Comparison of ENCODE assay signal across 24 cellular contexts in genomic region chr21:21184771-21185528, GRCh38.
"Had no signal": no experiment of that assay in that cellular context is flagged by ENCODE, and none has a peak within 500 bp of the region (broad histone marks: within the 10 kb centered on the region; RNA-seq: fewer than 3 reads in every experiment).

No MANE protein-coding gene starts in this region.

- H2AFZ ChIP-seq: hepatocyte, parathyroid adenoma had no signal

- H3K9me3 ChIP-seq: left ventricle myocardium inferior, mucosa of descending colon, right atrium auricular region, right lobe of liver, tibial nerve, uterus had no signal

- H3K4me2 ChIP-seq: hepatocyte, smooth muscle cell had no signal

- H3K27ac ChIP-seq: hepatocyte, left ventricle myocardium inferior, parathyroid adenoma, right atrium auricular region, right lobe of liver, tibial nerve, uterus had no signal

- H3K27me3 ChIP-seq: hepatocyte, right atrium auricular region, right lobe of liver, tibial nerve, uterus had no signal

- H3K27me3 Mint-ChIP-seq: natural killer cell treated with Interleukin-12 subunit alpha and Interleukin-12 subunit beta and Interleukin-15 and Interleukin-18, amount 100 ng/mL, for 72 hours; progenitor cell of endocrine pancreas; stimulated activated memory B cell treated with anti-CD40 and anti-IgM and Interleukin-4, amounts not matched to agents 10 μg/mL and 1 μg/mL and 100 μg/mL, for 72 hours; type B pancreatic cell had no signal

- H3K4me3 ChIP-seq: hepatocyte, left ventricle myocardium inferior, lung, mucosa of descending colon, right atrium auricular region, right lobe of liver, smooth muscle cell, tibial nerve, uterus had no signal

- H3K4me1 ChIP-seq: left ventricle myocardium inferior, parathyroid adenoma, right atrium auricular region, right lobe of liver, tibial nerve, uterus had no signal

- H3K27ac Mint-ChIP-seq: naive thymus-derived CD4-positive, alpha-beta T cell; progenitor cell of endocrine pancreas; stimulated activated memory B cell treated with anti-CD40 and anti-IgM and Interleukin-4, amounts not matched to agents 10 μg/mL and 1 μg/mL and 100 μg/mL, for 72 hours; stimulated activated naive CD8-positive, alpha-beta T cell treated with anti-CD3 and anti-CD28 coated beads, Interleukin-15, amount 100 ng/mL, for 72 hours; type B pancreatic cell had no signal

- H3K9me3 Mint-ChIP-seq: natural killer cell treated with Interleukin-12 subunit alpha and Interleukin-12 subunit beta and Interleukin-15 and Interleukin-18, amount 100 ng/mL, for 72 hours; stimulated activated memory B cell treated with anti-CD40 and anti-IgM and Interleukin-4, amounts not matched to agents 10 μg/mL and 1 μg/mL and 100 μg/mL, for 72 hours; stimulated activated naive CD8-positive, alpha-beta T cell treated with anti-CD3 and anti-CD28 coated beads, Interleukin-15, amount 100 ng/mL, for 72 hours; type B pancreatic cell had no signal

- H3K9ac ChIP-seq: parathyroid adenoma had no signal

- H3K36me3 Mint-ChIP-seq: natural killer cell treated with Interleukin-12 subunit alpha and Interleukin-12 subunit beta and Interleukin-15 and Interleukin-18, amount 100 ng/mL, for 72 hours; stimulated activated memory B cell treated with anti-CD40 and anti-IgM and Interleukin-4, amounts not matched to agents 10 μg/mL and 1 μg/mL and 100 μg/mL, for 72 hours; type B pancreatic cell had no signal

- ATAC-seq: mucosa of descending colon; naive thymus-derived CD4-positive, alpha-beta T cell; natural killer cell treated with Interleukin-12 subunit alpha and Interleukin-12 subunit beta and Interleukin-15 and Interleukin-18, amount 100 ng/mL, for 72 hours; right lobe of liver; stimulated activated memory B cell treated with anti-CD40 and anti-IgM and Interleukin-4, amounts not matched to agents 10 μg/mL and 1 μg/mL and 100 μg/mL, for 72 hours; stimulated activated naive CD8-positive, alpha-beta T cell treated with anti-CD3 and anti-CD28 coated beads, Interleukin-15, amount 100 ng/mL, for 72 hours had no signal

- H3K4me3 Mint-ChIP-seq: naive thymus-derived CD4-positive, alpha-beta T cell; natural killer cell treated with Interleukin-12 subunit alpha and Interleukin-12 subunit beta and Interleukin-15 and Interleukin-18, amount 100 ng/mL, for 72 hours; stimulated activated memory B cell treated with anti-CD40 and anti-IgM and Interleukin-4, amounts not matched to agents 10 μg/mL and 1 μg/mL and 100 μg/mL, for 72 hours; stimulated activated naive CD8-positive, alpha-beta T cell treated with anti-CD3 and anti-CD28 coated beads, Interleukin-15, amount 100 ng/mL, for 72 hours; type B pancreatic cell had no signal

- H3K36me3 ChIP-seq: left ventricle myocardium inferior, right atrium auricular region, right lobe of liver, tibial nerve, uterus had no signal

- H3K79me2 ChIP-seq: hepatocyte, parathyroid adenoma had no signal

- H3K4me1 Mint-ChIP-seq: stimulated activated memory B cell treated with anti-CD40 and anti-IgM and Interleukin-4, amounts not matched to agents 10 μg/mL and 1 μg/mL and 100 μg/mL, for 72 hours; stimulated activated naive CD8-positive, alpha-beta T cell treated with anti-CD3 and anti-CD28 coated beads, Interleukin-15, amount 100 ng/mL, for 72 hours had no signal

- DNase-seq: islet precursor cell; left ventricle myocardium inferior; midbrain; mucosa of descending colon; naive thymus-derived CD4-positive, alpha-beta T cell; right lobe of liver; stimulated activated CD4-positive, alpha-beta T cell treated with anti-CD3 and anti-CD28 coated beads, Interleukin-1b, Interleukin-23, amount 100 ng/mL, for 48 hours; stimulated activated CD4-positive, alpha-beta T cell treated with anti-CD3 and anti-CD28 coated beads, Interleukin-2, amount 100 ng/mL, for 48 hours; stimulated activated CD4-positive, alpha-beta T cell treated with anti-CD3 and anti-CD28 coated beads, Interleukin-4, amount 100 ng/mL, for 4 hours; stimulated activated CD8-positive, alpha-beta memory T cell treated with anti-CD3 and anti-CD28 coated beads, Interleukin-4, amount 100 ng/mL, for 48 hours; stimulated activated naive CD4-positive, alpha-beta T cell treated with Interleukin-2 at 50 U/mL for 16 hours; stimulated activated naive CD8-positive, alpha-beta T cell treated with anti-CD3 and anti-CD28 coated beads, Interleukin-15, amount 100 ng/mL, for 72 hours; substantia nigra; uterus had no signal
